ENCODE assay signal across 13 cellular contexts in genomic region chr13:111859361-111860105, GRCh38.
"Had no signal": no experiment of that assay in that cellular context is flagged by ENCODE, and none has a peak within 500 bp of the region (broad histone marks: within the 10 kb centered on the region; RNA-seq: fewer than 3 reads in every experiment).

No MANE protein-coding gene starts in this region.

- ATAC-seq: natural killer cell had no signal

- H3K27ac ChIP-seq: suprapubic skin had no signal

- H3K9me3 ChIP-seq: suprapubic skin had no signal

- H3K27me3 Mint-ChIP-seq: stimulated activated naive CD8-positive, alpha-beta T cell treated with anti-CD3 and anti-CD28 coated beads, Interleukin-15, Interleukin-2, amounts not matched to agents 100 ng/mL and 50 ng/mL, for 24 hours had no signal

- H3K4me1 ChIP-seq: suprapubic skin had no signal

- H3K9me3 Mint-ChIP-seq: natural killer cell had no signal

- H3K4me3 Mint-ChIP-seq: endodermal cell; natural killer cell; stimulated activated naive CD8-positive, alpha-beta T cell treated with anti-CD3 and anti-CD28 coated beads, Interleukin-15, Interleukin-2, amounts not matched to agents 100 ng/mL and 50 ng/mL, for 24 hours had no signal

- H3K36me3 Mint-ChIP-seq: natural killer cell had no signal

- H3K27ac Mint-ChIP-seq: endodermal cell; natural killer cell; stimulated activated naive CD8-positive, alpha-beta T cell treated with anti-CD3 and anti-CD28 coated beads, Interleukin-15, Interleukin-2, amounts not matched to agents 100 ng/mL and 50 ng/mL, for 24 hours had no signal

- H3K27me3 ChIP-seq: suprapubic skin had no signal

- H3K4me3 ChIP-seq: suprapubic skin had no signal

- DNase-seq: activated CD4-positive, alpha-beta T cell treated with anti-CD3 and anti-CD28 coated beads, Interleukin-2, amount 50 U/mL, for 1 hour; activated naive CD4-positive, alpha-beta T cell treated with Interleukin-2 at 50 U/mL for 16 hours; activated T-cell treated with anti-CD3 and anti-CD28 coated beads for 4 hours; anterior cingulate cortex; endodermal cell; erythroblast; mesendoderm; natural killer cell; occipital lobe; stimulated activated CD4-positive, alpha-beta T cell treated with anti-CD3 and anti-CD28 coated beads, Interleukin-15, amount 100 ng/mL, for 24 hours; trophoblast cell had no signal

- H3K4me1 Mint-ChIP-seq: natural killer cell had no signal

- H3K36me3 ChIP-seq: suprapubic skin had no signal
